9 cellular contexts compared by ENCODE assay signal in genomic region chr17:57783338-57783742, GRCh38. TPM values are rescaled to one million over a fixed set of nuclear protein-coding genes. Genes with fewer than 3 reads are reported as not detected.
DNase-seq lines count a peak whose midpoint lies in the region; ATAC-seq, FAIRE-seq and TF ChIP-seq lines count a peak whose summit lies in the region.
"Had no signal": no experiment of that assay in that cellular context is flagged by ENCODE, and none has a peak within 500 bp of the region (broad histone marks: within the 10 kb centered on the region; RNA-seq: fewer than 3 reads in every experiment).

No MANE protein-coding gene starts in this region.

- CTCF ChIA-PET in RWPE1 (lab: Yijun Ruan, JAX) = interaction anchor here (0.6 to 1.2 kb wide), 16 partner anchors 9 to 1265 kb away, joined by 3 to 7 read pairs (median 3); no protein-coding TSS in a partner anchor

- no peaks in the 10 kb centered on the region for H3K4me1 Mint-ChIP-seq in activated T-helper 17 cell treated with anti-CD3 and anti-CD28 coated beads, Interleukin-2, amount 50 U/mL, for 72 hours

- in situ Hi-C loops in transverse colon (cut with MboI; ENCODE audit: low pct_ligation_motif_present in 1 of 4, low pct_unique_long_range_greater_than_20kb in 1 of 4, low sequenced_read_pairs in 3 of 4) = no loop called here

- H3K27me3 ChIP-seq in ovary (no peaks in the 10 kb centered on the region), transverse colon (peaks cover 20% of the 10 kb centered on the region)

- H3K9me3 ChIP-seq in ovary (no peaks in the 10 kb centered on the region), transverse colon (no peaks in the 10 kb centered on the region)

- peak; percentile 85 for ATAC-seq in activated T-helper 17 cell treated with anti-CD3 and anti-CD28 coated beads, Interleukin-2, amount 50 U/mL, for 72 hours (replicated peaks)
- no peak for ATAC-seq in HG02798 (IDR thresholded peaks at IDR 0.05; ENCODE audit: poor library complexity, unreplicated experiment)

- H3K4me3 ChIP-seq in ovary = no peak overlapping the region
- H3K4me3 ChIP-seq in transverse colon = no peak overlapping the region

- H3K27ac ChIP-seq in RWPE1 = no peak overlapping the region
- no peak overlapping the region for H3K27ac ChIP-seq in ovary
- no peak overlapping the region for H3K27ac ChIP-seq in transverse colon

- POLR2A ChIA-PET in RWPE1 (lab: Yijun Ruan, JAX; ENCODE audit: low non-redundant PET) = no interaction called here

- DNase-seq in D721Med (ENCODE audit: insufficient read length, low spot score) (peak; percentile 68), LHCN-M2 (ENCODE audit: low read depth) (peak; percentile 40), RWPE1 (ENCODE audit: low spot score) (peak; percentile 44), frontal cortex (ENCODE audit: low spot score in 2 of 2) (peak; percentile 37 to 72), ovary (peak; percentile 61 to 81 (median 74)), transverse colon (peak; percentile 62)

- no peaks in the 10 kb centered on the region for H3K36me3 ChIP-seq in ovary
- no peaks in the 10 kb centered on the region for H3K36me3 ChIP-seq in transverse colon

- TF ChIP-seq EP300 in ovary (IDR thresholded peaks at IDR 0.05) (no peak), transverse colon (IDR thresholded peaks at IDR 0.05; ENCODE audit: low read depth) (no peak)

- 9 to 13% (median 10%) methylated on average over 25 of the region's 25 CpGs for WGBS in ovary, 3 donors
- WGBS in transverse colon (ENCODE audit: low coverage in 1 of 2), 2 donors = 12% methylated on average over 20 of the region's 25 CpGs; no CpG with 5 or more reads in 1 of the 2 donors

- intact Hi-C loops in ovary (cut with DNase I) = no loop called here
- intact Hi-C loops in transverse colon (cut with DNase I; ENCODE audit: low total_unique reads) = no loop called here

- FAIRE-seq in D721Med (lab: Jason Lieb, UNC) (no peak), frontal cortex (lab: Jason Lieb, UNC) (no peak)

- TF ChIP-seq POLR2A in ovary (IDR thresholded peaks at IDR 0.05) (no peak), transverse colon (IDR thresholded peaks at IDR 0.05) (no peak)

- TF ChIP-seq CTCF in D721Med (IDR thresholded peaks at IDR 0.05; ENCODE audit: insufficient read depth, missing control alignments) = peak; percentile 90
- peak; percentile 73 for TF ChIP-seq CTCF in RWPE1 (conservative IDR thresholded peaks at IDR 0.05; ENCODE audit: low read depth)
- peak; percentile 43 to 70 (median 55) for TF ChIP-seq CTCF in ovary (IDR thresholded peaks at IDR 0.05)
- peak; percentile 45 to 83 (median 69) for TF ChIP-seq CTCF in transverse colon (IDR thresholded peaks at IDR 0.05)

- H3K27ac Mint-ChIP-seq in activated T-helper 17 cell treated with anti-CD3 and anti-CD28 coated beads, Interleukin-2, amount 50 U/mL, for 72 hours = no peak overlapping the region

- H3K9me3 Mint-ChIP-seq in activated T-helper 17 cell treated with anti-CD3 and anti-CD28 coated beads, Interleukin-2, amount 50 U/mL, for 72 hours = no peaks in the 10 kb centered on the region

- H3K36me3 Mint-ChIP-seq in activated T-helper 17 cell treated with anti-CD3 and anti-CD28 coated beads, Interleukin-2, amount 50 U/mL, for 72 hours (ENCODE audit: low read depth) = no peaks in the 10 kb centered on the region

- peaks cover 6% of the 10 kb centered on the region for H3K4me1 ChIP-seq in ovary (ENCODE audit: insufficient read depth)
- H3K4me1 ChIP-seq in transverse colon = peaks cover 5 to 17% (median 10%) of the 10 kb centered on the region in 4 donors

- H3K27me3 Mint-ChIP-seq in activated T-helper 17 cell treated with anti-CD3 and anti-CD28 coated beads, Interleukin-2, amount 50 U/mL, for 72 hours = peaks cover 29% of the 10 kb centered on the region

- H3K4me3 Mint-ChIP-seq in activated T-helper 17 cell treated with anti-CD3 and anti-CD28 coated beads, Interleukin-2, amount 50 U/mL, for 72 hours = no peak overlapping the region

RNA-seq across cellular contexts. Expression of gene CCDC182, which starts 38.2 kb away (rescaled TPM):
- total RNA-seq in LHCN-M2 (2014; rRNA removed) = not detected in 2 replicates
- not detected for polyA plus RNA-seq in LHCN-M2 (2012)
- total RNA-seq in activated T-helper 17 cell treated with anti-CD3 and anti-CD28 coated beads, Interleukin-2, amount 50 U/mL, for 72 hours = not detected
- not detected for total RNA-seq in frontal cortex
- not detected for total RNA-seq in ovary
- polyA plus RNA-seq in ovary = not detected
- total RNA-seq in transverse colon = not detected
- total RNA-seq: activated CD8-positive, alpha-beta memory T cell treated with anti-CD3 and anti-CD28 coated beads for 36 hours had no signal
